13 cellular contexts compared by ENCODE assay signal in genomic region chr17:62824290-62825135, GRCh38. TPM values are rescaled to one million over a fixed set of nuclear protein-coding genes. Genes with fewer than 3 reads are reported as not detected.
DNase-seq lines count a peak whose midpoint lies in the region; ATAC-seq and TF ChIP-seq lines count a peak whose summit lies in the region.
"Had no signal": no experiment of that assay in that cellular context is flagged by ENCODE, and none has a peak within 500 bp of the region (broad histone marks: within the 10 kb centered on the region; RNA-seq: fewer than 3 reads in every experiment).

No MANE protein-coding gene starts in this region.

- no peak overlapping the region for H3K4me3 Mint-ChIP-seq in naive thymus-derived CD8-positive, alpha-beta T cell

- ATAC-seq in naive thymus-derived CD8-positive, alpha-beta T cell, result no peak
- ATAC-seq in GM19035 (IDR thresholded peaks at IDR 0.05; ENCODE audit: unreplicated experiment), result no peak

- H3K27ac Mint-ChIP-seq in naive thymus-derived CD8-positive, alpha-beta T cell, result no peak overlapping the region

- in situ Hi-C loops in astrocyte of the cerebellum (cut with HindIII; ENCODE audit: low sequenced_read_pairs), result no loop called here

- POLR2A ChIA-PET in naive thymus-derived CD8-positive, alpha-beta T cell (lab: Charles Lee), result no interaction called here

- no peak for TF ChIP-seq EP300 in Ishikawa (IDR thresholded peaks at IDR 0.05; ENCODE audit: borderline replicate concordance)

- DNase-seq in AG10803 (ENCODE audit: low read depth) (peak; percentile 99), astrocyte of the cerebellum (ENCODE audit: low read depth) (peak; percentile 97), islet precursor cell (peak; percentile 95), 8988T (no peak), BE2C (no peak)
- DNase-seq in naive thymus-derived CD8-positive, alpha-beta T cell, result no peak
- DNase-seq: activated CD4-positive, alpha-beta T cell treated with anti-CD3 and anti-CD28 coated beads for 48 hours; central memory CD4-positive, alpha-beta T cell; COR-L47; tibial artery had no signal

- no peak overlapping the region; the same call in 1 of the 2 replicates for H3K4me3 ChIP-seq in AG10803 (ENCODE audit: low read length)
- H3K4me3 ChIP-seq in astrocyte of the cerebellum (ENCODE audit: low read depth, low read length), result no peak overlapping the region
- H3K4me3 ChIP-seq in BE2C (ENCODE audit: low read depth, low read length), result no peak overlapping the region
- H3K4me3 ChIP-seq: tibial artery had no signal

- no peaks in the 10 kb centered on the region for H3K27me3 ChIP-seq in BE2C
- H3K27me3 ChIP-seq: tibial artery had no signal

- no peaks in the 10 kb centered on the region for H3K9me3 Mint-ChIP-seq in naive thymus-derived CD8-positive, alpha-beta T cell

- TF ChIP-seq CTCF in AG10803 (conservative IDR thresholded peaks at IDR 0.05; ENCODE audit: low read length), result no peak
- TF ChIP-seq CTCF in astrocyte of the cerebellum (IDR thresholded peaks at IDR 0.05; ENCODE audit: low read depth, low read length, missing control alignments), result no peak
- TF ChIP-seq CTCF in BE2C (IDR thresholded peaks at IDR 0.05; ENCODE audit: low read depth, low read length), result no peak

- H3K27me3 Mint-ChIP-seq in naive thymus-derived CD8-positive, alpha-beta T cell, result peaks cover 5 to 8% (median 6%) of the 10 kb centered on the region in 5 donors

- H3K4me1 Mint-ChIP-seq in naive thymus-derived CD8-positive, alpha-beta T cell, result peaks cover 4 to 9% (median 5%) of the 10 kb centered on the region in 4 donors

- no peaks in the 10 kb centered on the region for H3K36me3 ChIP-seq in BE2C
- H3K36me3 ChIP-seq: tibial artery had no signal

- no peaks in the 10 kb centered on the region for H3K9me3 ChIP-seq in BE2C
- H3K9me3 ChIP-seq: tibial artery had no signal

- no peak for TF ChIP-seq RAD21 in Ishikawa (IDR thresholded peaks at IDR 0.05; ENCODE audit: low read depth)

- no peaks in the 10 kb centered on the region for H3K36me3 Mint-ChIP-seq in naive thymus-derived CD8-positive, alpha-beta T cell

- peaks cover 47% of the 10 kb centered on the region for H3K4me1 ChIP-seq in BE2C

TF ChIP-seq in Ishikawa, 13 proteins besides CTCF, POLR2A, EP300 and RAD21:
- TF ChIP-seq YY1 (IDR thresholded peaks at IDR 0.05; ENCODE audit: low read depth) (no peak), TEAD4 (IDR thresholded peaks at IDR 0.05) (peak; percentile 37; the same call in 1 of the 2 replicates)

RNA-seq across cellular contexts. Expression of gene MARCHF10, which starts 16.4 kb away (rescaled TPM):
- total RNA-seq in naive thymus-derived CD8-positive, alpha-beta T cell, result under 1 TPM; 0.42 to 0.69 TPM
- polyA plus RNA-seq in naive thymus-derived CD8-positive, alpha-beta T cell, result 1 to 10 TPM in 2 of 3 donors, under 1 TPM in 1; 0.64 to 1.7 (median 1.3) TPM
- polyA plus RNA-seq in BE2C (2012; ENCODE audit: insufficient read depth, insufficient read length, low read depth), result not detected
- total RNA-seq: liver had no signal
- polyA plus RNA-seq: liver had no signal

Comparison
In these comparisons a context has a peak if more than half of its experiments do, and no peak if none do; other contexts are left out.
1. DNase-seq: peak in AG10803 (single experiment), astrocyte of the cerebellum (single experiment) and islet precursor cell (single experiment); none in 8988T (single experiment), naive thymus-derived CD8-positive, alpha-beta T cell (0 of 10) and BE2C (single experiment).